13 cellular contexts compared by ENCODE assay signal in genomic region chrX:110414273-110414672, GRCh38. TPM values are rescaled to one million over a fixed set of nuclear protein-coding genes. Genes with fewer than 3 reads are reported as not detected.
DNase-seq lines count a peak whose midpoint lies in the region; ATAC-seq and TF ChIP-seq lines count a peak whose summit lies in the region.
"Had no signal": no experiment of that assay in that cellular context is flagged by ENCODE, and none has a peak within 500 bp of the region (broad histone marks: within the 10 kb centered on the region; RNA-seq: fewer than 3 reads in every experiment).

No MANE protein-coding gene starts in this region.

- no peaks in the 10 kb centered on the region for H3K27me3 ChIP-seq in PC-3 (ENCODE audit: low read length)

- peaks cover 74% of the 10 kb centered on the region for H3K4me1 ChIP-seq in PC-3 (ENCODE audit: insufficient read depth, low read length)

- no peaks in the 10 kb centered on the region for H3K36me3 ChIP-seq in PC-3 (ENCODE audit: low read depth, low read length)

- H3K4me2 ChIP-seq in PC-3 (ENCODE audit: low read length): peak overlapping the region; percentile 79

- CTCF ChIA-PET in PC-3 (lab: Charles Lee): interaction anchor here (0.9 kb wide), 1 partner anchor 271 kb away, joined by 3 read pairs; no protein-coding TSS in a partner anchor

- H3K4me3 ChIP-seq in PC-3 (ENCODE audit: low read length) (peak overlapping the region; percentile 8; the same call in 1 of the 2 replicates), lower leg skin (ENCODE audit: low read depth, poor library complexity, severe bottlenecking) (no peak overlapping the region)

- peak overlapping the region; percentile 99 for H3K27ac ChIP-seq in PC-3 (ENCODE audit: low read length)

- H4K20me1 ChIP-seq in PC-3 (ENCODE audit: low read length): no peaks in the 10 kb centered on the region

- H3K9ac ChIP-seq in PC-3 (ENCODE audit: low read length): peak overlapping the region; percentile 70

- DNase-seq in PC-3 (no peak), GM19238 (ENCODE audit: insufficient read length, low spot score) (no peak), lower leg skin (ENCODE audit: low spot score in 2 of 2) (no peak), NCI-H1092 treated with DMSO at 0.1 percent for 48 hours (lab: John Stamatoyannopoulos, UW) (no peak), NCI-H2081 (lab: John Stamatoyannopoulos, UW) (no peak)
- DNase-seq: activated CD4-positive, alpha-beta T cell treated with anti-CD3 and anti-CD28 coated beads, Interleukin-2, amount 50 U/mL, for 48 hours; activated naive CD4-positive, alpha-beta T cell treated with anti-CD3 and anti-CD28 coated beads, Interleukin-2, amount 10 ng/mL, durations not matched to agents 7 days and 5 days; DMS53; NCI-H1694 treated with DMSO at 0.1 percent for 48 hours had no signal

- no peaks in the 10 kb centered on the region for H3K79me2 ChIP-seq in PC-3 (ENCODE audit: low read length)

- H2AFZ ChIP-seq in PC-3 (ENCODE audit: low read length): no peak overlapping the region

- H3K9me2 ChIP-seq in PC-3 (replicated peaks; ENCODE audit: low read length): no peaks in the 10 kb centered on the region

- WGBS in lower leg skin, 2 donors: 49 to 55% methylated on average over 3 of the region's 3 CpGs

- no peaks in the 10 kb centered on the region for H3K9me3 ChIP-seq in PC-3 (ENCODE audit: low read length)

- intact Hi-C loops in PC-3 (cut with micrococcal nuclease) (loop anchor here (10.0 kb wide), 2 partner anchors 409 to 499 kb away; partner anchors contain the start of gene TMEM164), lower leg skin (cut with DNase I; ENCODE audit: low total_unique reads) (no loop called here)

- POLR2A ChIA-PET in PC-3 (lab: Charles Lee; ENCODE audit: unreplicated experiment): no interaction called here

- BruUV-seq in PC-3 (replicated peaks; lab: Mats Ljungman, UMichigan): no TSS peak

- TF ChIP-seq CTCF in PC-3 (conservative IDR thresholded peaks at IDR 0.05; ENCODE audit: low read depth, low read length): no peak
- no peak for TF ChIP-seq CTCF in lower leg skin (IDR thresholded peaks at IDR 0.05)

- TF ChIP-seq POLR2A in GM18505 (IDR thresholded peaks at IDR 0.05; ENCODE audit: borderline replicate concordance, extremely low read depth, insufficient read depth, insufficient read length) (no peak), lower leg skin (IDR thresholded peaks at IDR 0.05) (no peak)

- ATAC-seq in GM18505 (IDR thresholded peaks at IDR 0.05; ENCODE audit: unreplicated experiment) (peak; percentile 26), GM21423 (IDR thresholded peaks at IDR 0.05; ENCODE audit: unreplicated experiment) (peak; percentile 25), HG03039 (IDR thresholded peaks at IDR 0.05; ENCODE audit: unreplicated experiment) (peak; percentile 14), PC-3 (no peak)

- peaks cover 4% of the 10 kb centered on the region for H3F3A ChIP-seq in PC-3 (ENCODE audit: low read length, unreplicated experiment)

RNA-seq across cellular contexts. Expression of gene RTL9, which starts 55.6 kb away (rescaled TPM):
- total RNA-seq in PC-3 (2014; rRNA removed) (0.23 and 0.29 TPM in 2 replicates), lower leg skin (under 1 TPM in 1 of 4 donors, not detected in 3; 0.30 TPM)
- total RNA-seq: T-helper 1 cell treated with Interleukin-12 subunit alpha and Interleukin-12 subunit beta and Interleukin-4 antibody, amounts not matched to agents 30 ng/mL and 1 ng/mL, for 36 hours had no signal
